Comparison of ENCODE assay signal across 1 cellular context in the genomic region with DNA sequence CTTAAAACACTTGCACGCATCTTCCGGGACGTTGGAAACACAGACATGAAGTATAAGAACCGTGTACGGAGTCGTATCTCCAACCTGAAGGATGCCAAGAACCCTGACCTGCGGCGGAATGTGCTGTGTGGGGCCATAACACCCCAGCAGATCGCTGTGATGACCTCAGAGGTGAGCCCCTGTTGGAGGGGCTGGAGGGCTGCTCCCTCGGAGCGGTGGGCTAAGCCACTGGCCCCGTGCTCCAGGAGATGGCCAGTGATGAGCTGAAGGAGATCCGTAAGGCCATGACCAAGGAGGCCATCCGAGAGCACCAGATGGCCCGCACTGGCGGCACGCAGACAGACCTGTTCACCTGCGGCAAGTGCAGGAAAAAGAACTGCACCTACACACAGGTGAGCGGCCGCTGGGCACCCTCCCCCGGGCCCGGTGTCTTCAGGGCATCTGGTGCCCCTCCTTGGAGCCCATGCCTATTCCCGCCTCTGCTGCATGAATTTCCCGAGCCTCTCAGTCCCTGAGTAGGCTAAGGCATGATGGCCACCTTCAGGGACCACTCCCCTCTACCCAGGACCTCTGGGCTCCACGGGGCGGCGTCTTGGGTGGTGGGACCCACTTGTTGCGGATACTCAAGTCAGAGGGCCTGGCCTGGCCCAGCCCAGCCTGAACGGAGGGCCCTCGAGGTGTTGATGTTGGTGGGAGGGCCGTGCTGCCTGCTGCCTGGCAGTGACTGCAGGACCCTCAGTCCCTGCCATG.
TF ChIP-seq lines count a peak whose summit lies in the region.

No MANE protein-coding gene starts in this region.

TF ChIP-seq in K562, 482 proteins besides CTCF, POLR2A, EP300 and RAD21:
- TF ChIP-seq RBFOX2 (IDR thresholded peaks at IDR 0.05; ENCODE audit: low read depth, low read length) = peak; percentile 6; the same call in 1 of the 2 replicates
- TF ChIP-seq HNRNPLL (IDR thresholded peaks at IDR 0.05; ENCODE audit: low read depth, low read length, poor library complexity, severe bottlenecking) = no peak
- TF ChIP-seq POLR2G (IDR thresholded peaks at IDR 0.05; ENCODE audit: low read depth, low read length) = peak; percentile 53
